15 cellular contexts compared by ENCODE assay signal in the genomic region with DNA sequence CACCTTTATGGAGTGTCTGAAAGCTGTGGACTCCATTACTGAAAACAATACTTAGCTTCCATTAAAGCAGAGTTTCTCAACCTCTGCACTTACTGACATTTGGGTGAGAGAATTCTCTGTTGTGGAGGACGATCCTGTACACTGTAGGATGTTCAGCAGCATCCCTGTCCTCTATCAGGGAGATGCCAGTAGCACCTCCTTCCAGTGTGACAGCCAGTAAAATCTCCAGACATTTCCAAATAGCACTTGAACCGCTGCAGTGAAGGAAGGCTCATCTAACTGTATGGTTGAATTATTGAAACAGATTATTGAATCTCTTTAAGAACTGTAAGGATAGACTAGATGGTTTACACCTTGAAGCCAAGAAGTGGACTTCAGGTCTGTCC. TPM values are rescaled to one million over a fixed set of nuclear protein-coding genes. Genes with fewer than 3 reads are reported as not detected.
DNase-seq lines count a peak whose midpoint lies in the region; ATAC-seq and TF ChIP-seq lines count a peak whose summit lies in the region.
"Had no signal": no experiment of that assay in that cellular context is flagged by ENCODE, and none has a peak within 500 bp of the region (broad histone marks: within the 10 kb centered on the region; RNA-seq: fewer than 3 reads in every experiment).

No MANE protein-coding gene starts in this region.

- H3K4me1 Mint-ChIP-seq in T-helper 1 cell treated with Interleukin-12 subunit alpha and Interleukin-12 subunit beta and Interleukin-4 antibody, amounts not matched to agents 30 μg/mL and 1 μg/mL, for 36 hours (ENCODE audit: low read depth): peaks cover 40% of the 10 kb centered on the region
- H3K4me1 Mint-ChIP-seq in memory B cell: peaks cover 40% of the 10 kb centered on the region
- H3K4me1 Mint-ChIP-seq in GM23338: peaks cover 18% of the 10 kb centered on the region; the same call in 2 of the 3 replicates

- DNase-seq in T-helper 1 cell: no peak
- DNase-seq in memory B cell (ENCODE audit: low spot score in 2 of 2): no peak
- DNase-seq in SHP77 treated with DMSO at 0.1 percent for 48 hours (lab: John Stamatoyannopoulos, UW): no peak
- no peak for DNase-seq in NCI-H2081 treated with DMSO at 0.1 percent for 48 hours (lab: John Stamatoyannopoulos, UW)
- no peak for DNase-seq in GM23338 (ENCODE audit: low spot score)
- DNase-seq: KG1, mesenchymal stem cell, NCI-H2029 treated with DMSO at 0.1 percent for 48 hours, pancreas, SK-N-SH had no signal

- peaks cover 3% of the 10 kb centered on the region for H3K27me3 Mint-ChIP-seq in T-helper 1 cell treated with Interleukin-12 subunit alpha and Interleukin-12 subunit beta and Interleukin-4 antibody, amounts not matched to agents 30 μg/mL and 1 μg/mL, for 36 hours (ENCODE audit: low read depth)
- H3K27me3 Mint-ChIP-seq in memory B cell: no peaks in the 10 kb centered on the region
- peaks cover 18% of the 10 kb centered on the region for H3K27me3 Mint-ChIP-seq in GM23338 (ENCODE audit: insufficient read depth, low read depth, poor library complexity)

- H3K4me3 ChIP-seq in OCI-LY3 (ENCODE audit: low read length) (peak overlapping the region; percentile 97), GM23338 (no peak overlapping the region)
- H3K4me3 ChIP-seq: pancreas had no signal

- peak overlapping the region; percentile 77 for H3K9ac ChIP-seq in OCI-LY3 (ENCODE audit: low read length)
- H3K9ac ChIP-seq: SK-N-SH had no signal

- peak; percentile 10 for ATAC-seq in GM21717 (IDR thresholded peaks at IDR 0.05; ENCODE audit: unreplicated experiment)
- no peak for ATAC-seq in memory B cell (ENCODE audit: low read depth)
- ATAC-seq in GM23338: no peak
- ATAC-seq: HCT116, pancreas had no signal

- peak overlapping the region; percentile 86 for H3K27ac Mint-ChIP-seq in T-helper 1 cell treated with Interleukin-12 subunit alpha and Interleukin-12 subunit beta and Interleukin-4 antibody, amounts not matched to agents 30 μg/mL and 1 μg/mL, for 36 hours
- H3K27ac Mint-ChIP-seq in memory B cell (peak overlapping the region; percentile 100), GM23338 (no peak overlapping the region)

- H3K27me3 ChIP-seq in OCI-LY3 (ENCODE audit: low read depth, low read length) (no peaks in the 10 kb centered on the region), GM23338 (ENCODE audit: insufficient read depth) (peaks cover 29% of the 10 kb centered on the region)
- H3K27me3 ChIP-seq: pancreas had no signal

- peak overlapping the region; percentile 41 for H3K4me3 Mint-ChIP-seq in T-helper 1 cell treated with Interleukin-12 subunit alpha and Interleukin-12 subunit beta and Interleukin-4 antibody, amounts not matched to agents 30 μg/mL and 1 μg/mL, for 36 hours
- H3K4me3 Mint-ChIP-seq in memory B cell (peak overlapping the region; percentile 98), GM23338 (no peak overlapping the region)

- peaks cover 15% of the 10 kb centered on the region for H3K36me3 Mint-ChIP-seq in T-helper 1 cell treated with Interleukin-12 subunit alpha and Interleukin-12 subunit beta and Interleukin-4 antibody, amounts not matched to agents 30 μg/mL and 1 μg/mL, for 36 hours (ENCODE audit: low read depth)
- H3K36me3 Mint-ChIP-seq in memory B cell (peaks cover 16% of the 10 kb centered on the region), GM23338 (ENCODE audit: low read depth) (peaks cover 11% of the 10 kb centered on the region)

- no peaks in the 10 kb centered on the region for H3K9me3 Mint-ChIP-seq in T-helper 1 cell treated with Interleukin-12 subunit alpha and Interleukin-12 subunit beta and Interleukin-4 antibody, amounts not matched to agents 30 μg/mL and 1 μg/mL, for 36 hours
- H3K9me3 Mint-ChIP-seq in memory B cell (no peaks in the 10 kb centered on the region), GM23338 (peaks cover 16% of the 10 kb centered on the region)

- peaks cover 8% of the 10 kb centered on the region for H3K36me3 ChIP-seq in OCI-LY3 (replicated peaks; ENCODE audit: low read depth, low read length)
- H3K36me3 ChIP-seq in GM23338 (ENCODE audit: insufficient read depth): no peaks in the 10 kb centered on the region
- H3K36me3 ChIP-seq: pancreas had no signal

- no peaks in the 10 kb centered on the region for H3K9me2 ChIP-seq in GM23338 (ENCODE audit: insufficient read depth)
- H3K9me2 ChIP-seq: SK-N-SH had no signal

- H3K4me2 ChIP-seq in OCI-LY3 (ENCODE audit: low read length) (peak overlapping the region; percentile 85), GM23338 (no peak overlapping the region)
- H3K4me2 ChIP-seq: SK-N-SH had no signal

- no peak for TF ChIP-seq CTCF in OCI-LY3 (IDR thresholded peaks at IDR 0.05; ENCODE audit: low read depth, low read length)
- TF ChIP-seq CTCF in GM23338 (conservative IDR thresholded peaks at IDR 0.05; ENCODE audit: low read depth in 2 of 2): no peak

- peaks cover 3% of the 10 kb centered on the region; the same call in 1 of the 2 replicates for H3K9me3 ChIP-seq in OCI-LY3 (ENCODE audit: insufficient read depth, low read length)
- H3K9me3 ChIP-seq: pancreas, SK-N-SH had no signal

- no peaks in the 10 kb centered on the region for H3F3A ChIP-seq in GM23338 (replicated peaks; ENCODE audit: low read depth)

- H3K79me2 ChIP-seq in OCI-LY3 (ENCODE audit: low read length) (peaks cover 87% of the 10 kb centered on the region), GM23338 (replicated peaks; ENCODE audit: insufficient read depth) (peaks cover 70% of the 10 kb centered on the region)

- H3K4me1 ChIP-seq in OCI-LY3 (ENCODE audit: low read length): peaks cover 56% of the 10 kb centered on the region
- no peaks in the 10 kb centered on the region; the same call in 1 of the 2 replicates for H3K4me1 ChIP-seq in GM23338 (ENCODE audit: insufficient read depth)
- H3K4me1 ChIP-seq: pancreas had no signal

- H4K20me1 ChIP-seq in OCI-LY3 (ENCODE audit: insufficient read depth, low read length) (peaks cover 31% of the 10 kb centered on the region; the same call in 1 of the 2 replicates), GM23338 (replicated peaks; ENCODE audit: insufficient read depth) (peaks cover 32% of the 10 kb centered on the region)

- no peak overlapping the region for H2AFZ ChIP-seq in OCI-LY3 (ENCODE audit: low read depth, low read length)
- H2AFZ ChIP-seq in GM23338: no peak overlapping the region

- H3K27ac ChIP-seq in OCI-LY3 (ENCODE audit: low read length): peak overlapping the region; percentile 97
- H3K27ac ChIP-seq in GM23338 (ENCODE audit: low read depth): no peak overlapping the region
- H3K27ac ChIP-seq: 22Rv1, pancreas had no signal

TF ChIP-seq in GM23338, 12 proteins besides CTCF, POLR2A, EP300 and RAD21 (continues in another document):
- TF ChIP-seq JUNB (IDR thresholded peaks at IDR 0.05; ENCODE audit: unreplicated experiment): no peak

RNA-seq across cellular contexts. Expression of a gene that starts 3.1 kb away (rescaled TPM):
- 11.6 and 19.5 TPM in 2 replicates for total RNA-seq in GM23338 (2014; rRNA removed; shearing (Covaris generic))
- 28.3 and 28.6 TPM in 2 replicates for polyA plus RNA-seq in GM23338 (2016; fragmentation: Nextera tagmentation; extraction: Ambion mirVana)
